ENCODE assay signal across 14 cellular contexts in genomic region chr2:216384409-216384808, GRCh38. TPM values are rescaled to one million over a fixed set of nuclear protein-coding genes. Genes with fewer than 3 reads are reported as not detected.
"Had no signal": no experiment of that assay in that cellular context is flagged by ENCODE, and none has a peak within 500 bp of the region (broad histone marks: within the 10 kb centered on the region; RNA-seq: fewer than 3 reads in every experiment).

No MANE protein-coding gene starts in this region.

RNA-seq across cellular contexts. Expression of gene MARCHF4, which starts 12.1 kb away (rescaled TPM):
- total RNA-seq: activated B cell treated with CpG ODN at 0.5 μM for 24 hours; activated CD4-positive, alpha-beta memory T cell treated with anti-CD3 and anti-CD28 coated beads for 36 hours; activated CD4-positive, alpha-beta T cell treated with anti-CD3 and anti-CD28 coated beads, Interleukin-2, amount 10 ng/mL, durations not matched to agents 24 days and 14 days; activated CD8-positive, alpha-beta memory T cell treated with anti-CD3 and anti-CD28 coated beads for 36 hours; activated CD8-positive, alpha-beta T cell treated with anti-CD3 and anti-CD28 coated beads for 36 hours; activated naive CD4-positive, alpha-beta T cell treated with anti-CD3 and anti-CD28 coated beads for 36 hours; activated naive CD4-positive, alpha-beta T cell treated with anti-CD3 and anti-CD28 coated beads, Interleukin-2, amount 50 U/mL, for 72 hours; activated naive CD8-positive, alpha-beta T cell treated with anti-CD3 and anti-CD28 coated beads for 36 hours; activated T-cell treated with anti-CD3 and anti-CD28 coated beads, Interleukin-2, amount 50 U/mL, for 4 hours; activated T-cell treated with anti-CD3 and anti-CD28 coated beads, Interleukin-2, amount 50 U/mL, for 72 hours; activated T-helper 1 cell treated with anti-CD3 and anti-CD28 coated beads, Interleukin-12 subunit alpha, Interleukin-12 subunit beta, Interleukin-2, Interleukin-4 antibody, amounts not matched to agents 30 ng/mL and 10 ng/mL and 1 ng/mL, durations not matched to agents 14 hours and 24 hours and 36 hours; activated T-helper 17 cell treated with anti-CD3 and anti-CD28 coated beads, Interleukin-2, amount 50 U/mL, for 72 hours; breast epithelium; cardiac septum had no signal
